Comparison of ENCODE assay signal across 9 cellular contexts in the genomic region with DNA sequence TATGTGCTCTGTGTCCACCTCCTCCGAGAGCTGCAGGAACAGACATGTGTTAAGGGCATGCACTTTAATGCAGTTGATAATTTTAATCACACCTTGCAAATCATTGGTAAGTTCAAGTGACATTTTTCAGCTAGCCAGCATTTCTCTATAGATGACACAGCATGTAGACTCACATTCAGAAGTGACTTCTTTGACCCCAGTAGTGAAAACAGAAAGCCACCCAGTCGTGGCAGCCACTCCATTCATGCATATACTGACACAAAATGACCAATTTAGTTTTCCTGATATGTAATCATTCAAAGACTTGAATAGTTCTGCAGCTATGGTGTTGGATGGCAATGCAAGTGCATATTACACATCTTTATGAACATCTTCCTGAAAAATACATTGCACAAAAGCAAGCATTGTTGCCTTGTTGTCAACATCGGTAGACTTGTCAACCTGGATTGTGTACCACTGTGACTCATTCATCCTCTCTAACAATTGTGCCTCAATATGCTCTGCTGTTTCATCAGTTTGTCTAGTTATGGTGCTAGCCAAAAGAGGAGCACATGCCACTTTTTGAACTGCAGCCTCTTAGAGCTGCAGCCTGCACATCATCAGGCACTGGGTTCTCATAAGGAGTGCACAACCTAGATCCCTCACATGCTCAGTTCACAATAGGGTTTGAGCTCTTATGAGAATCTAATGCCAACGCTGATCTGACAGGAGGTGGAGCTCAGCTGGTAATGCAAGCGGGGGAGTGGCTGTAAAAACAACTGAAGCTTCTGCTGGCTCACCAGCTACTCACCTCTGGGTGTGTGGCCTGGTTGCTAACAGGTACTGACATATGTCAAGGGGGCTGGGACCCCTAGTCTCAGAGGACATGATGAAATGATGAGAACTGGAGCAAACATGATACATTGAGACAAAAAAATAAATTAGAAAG.
A peak's percentile ranks its signal among the peaks of the same experiment; 100 is the strongest.
DNase-seq lines count a peak whose midpoint lies in the region; ATAC-seq and TF ChIP-seq lines count a peak whose summit lies in the region.
"Had no signal": no experiment of that assay in that cellular context is flagged by ENCODE, and none has a peak within 500 bp of the region (broad histone marks: within the 10 kb centered on the region; RNA-seq: fewer than 3 reads in every experiment).

No MANE protein-coding gene starts in this region.

- 55 to 65% methylated on average over 5 of the region's 5 CpGs for WGBS in upper lobe of left lung, 2 donors

- no peaks in the 10 kb centered on the region for H3K36me3 ChIP-seq in upper lobe of left lung

- H3K4me3 ChIP-seq in upper lobe of left lung: no peak overlapping the region

- TF ChIP-seq EP300 in upper lobe of left lung (IDR thresholded peaks at IDR 0.05): no peak

- H3K27ac ChIP-seq in upper lobe of left lung: no peak overlapping the region

- no peaks in the 10 kb centered on the region for H3K4me1 ChIP-seq in upper lobe of left lung

- no peaks in the 10 kb centered on the region for H3K9me3 ChIP-seq in upper lobe of left lung

- H3K27me3 ChIP-seq in upper lobe of left lung: no peaks in the 10 kb centered on the region

- TF ChIP-seq POLR2A in upper lobe of left lung (IDR thresholded peaks at IDR 0.05): no peak

- peak; percentile 79 for ATAC-seq in GM19324 (IDR thresholded peaks at IDR 0.05; ENCODE audit: low FRiP score, unreplicated experiment)
- peak; percentile 93 for ATAC-seq in HG02763 (IDR thresholded peaks at IDR 0.05; ENCODE audit: unreplicated experiment)
- peak; percentile 85 for ATAC-seq in HG03521 (IDR thresholded peaks at IDR 0.05; ENCODE audit: unreplicated experiment)
- ATAC-seq in upper lobe of left lung (ENCODE audit: low FRiP score in 2 of 2): no peak

- no peak for TF ChIP-seq CTCF in upper lobe of left lung (IDR thresholded peaks at IDR 0.05)

- DNase-seq in DMS53 (lab: John Stamatoyannopoulos, UW): peak; percentile 50
- no peak for DNase-seq in D341Med (ENCODE audit: low spot score)
- no peak for DNase-seq in NCI-H2081 (lab: John Stamatoyannopoulos, UW)
- no peak for DNase-seq in cerebellar nuclear complex (lab: John Stamatoyannopoulos, UW)
- DNase-seq in upper lobe of left lung: no peak
- DNase-seq: NCI-H748 treated with DMSO at 0.1 percent for 48 hours had no signal

Comparison
In these comparisons a context has a peak if more than half of its experiments do, and no peak if none do; other contexts are left out.
1. ATAC-seq: peak in GM19324 (single experiment), HG02763 (single experiment) and HG03521 (single experiment); none in upper lobe of left lung (0 of 2).